ENCODE assay signal across 1 cellular context in the genomic region with DNA sequence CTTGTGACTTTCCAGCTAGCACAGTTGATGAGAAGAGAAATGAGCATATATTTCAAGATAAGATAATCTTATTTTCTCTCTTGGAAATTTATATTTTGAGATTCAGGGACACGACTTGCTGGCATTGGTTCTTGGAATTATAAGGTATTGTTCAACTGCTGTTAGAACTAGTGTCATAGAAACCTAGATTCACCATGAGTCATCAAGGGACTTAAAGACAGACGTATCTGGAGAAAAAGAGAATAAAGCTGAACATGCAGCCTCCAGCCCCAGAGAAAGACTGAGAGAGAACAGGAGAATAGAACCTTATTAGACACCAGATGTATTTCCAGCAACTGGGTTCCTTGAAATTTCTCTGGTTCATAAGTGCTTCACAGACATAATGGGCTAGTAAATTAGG.
TF ChIP-seq lines count a peak whose summit lies in the region.

No MANE protein-coding gene starts in this region.

TF ChIP-seq in HepG2, 621 proteins besides CTCF, POLR2A, EP300 and RAD21 (continued from another document):
- TF ChIP-seq ZNF276 (CRISPR knock-in tag; IDR thresholded peaks at IDR 0.05; ENCODE audit: low read depth) (no peak), ZFP1 (CRISPR knock-in tag; IDR thresholded peaks at IDR 0.05) (no peak), TGIF2 (CRISPR knock-in tag; IDR thresholded peaks at IDR 0.05) (no peak), ISL2 (CRISPR knock-in tag; IDR thresholded peaks at IDR 0.05) (no peak), ZFP37 (CRISPR knock-in tag; IDR thresholded peaks at IDR 0.05; ENCODE audit: borderline replicate concordance) (no peak)
TF ChIP-seq in HepG2: peak in this region for 0.
